ENCODE assay signal across 12 cellular contexts in genomic region chr4:48112017-48112667, GRCh38. TPM values are rescaled to one million over a fixed set of nuclear protein-coding genes. Genes with fewer than 3 reads are reported as not detected.
A peak's percentile ranks its signal among the peaks of the same experiment; 100 is the strongest.
DNase-seq lines count a peak whose midpoint lies in the region; ATAC-seq, FAIRE-seq and TF ChIP-seq lines count a peak whose summit lies in the region.
"Had no signal": no experiment of that assay in that cellular context is flagged by ENCODE, and none has a peak within 500 bp of the region (broad histone marks: within the 10 kb centered on the region; RNA-seq: fewer than 3 reads in every experiment).

No MANE protein-coding gene starts in this region.

- no peak overlapping the region for H3K27ac Mint-ChIP-seq in activated CD4-positive, alpha-beta T cell treated with anti-CD3 and anti-CD28 coated beads, Interleukin-2, amount 10 ng/mL, durations not matched to agents 24 days and 14 days
- H3K27ac Mint-ChIP-seq in T-cell = peak overlapping the region; percentile 86 to 88

- H3K36me3 ChIP-seq in spleen = no peaks in the 10 kb centered on the region
- H3K36me3 ChIP-seq in H7 (replicated peaks; ENCODE audit: control insufficient read depth, insufficient read depth, low read length) = no peaks in the 10 kb centered on the region
- H3K36me3 ChIP-seq: ovary had no signal

- H3K4me3 Mint-ChIP-seq in activated CD4-positive, alpha-beta T cell treated with anti-CD3 and anti-CD28 coated beads, Interleukin-2, amount 10 ng/mL, durations not matched to agents 24 days and 14 days = no peak overlapping the region
- peak overlapping the region in 2 of 3 donors; percentile 54 to 58 for H3K4me3 Mint-ChIP-seq in T-cell

- DNase-seq in activated CD4-positive, alpha-beta T cell treated with anti-CD3 and anti-CD28 coated beads, Interleukin-2, amount 10 ng/mL, durations not matched to agents 24 days and 14 days = peak; percentile 43
- no peak for DNase-seq in activated CD4-positive, alpha-beta T cell treated with anti-CD3 and anti-CD28 coated beads for 48 hours
- DNase-seq in T-cell = peak in 2 of 34 experiments; percentile 6 to 18
- peak; percentile 20 for DNase-seq in fibroblast of the aortic adventitia (ENCODE audit: low read depth)
- DNase-seq in spleen = peak; percentile 59
- DNase-seq in H7 = no peak
- DNase-seq in SK-N-DZ (ENCODE audit: low spot score) = no peak
- DNase-seq in frontal cortex (ENCODE audit: low spot score in 2 of 2) = no peak
- DNase-seq: ACHN, DMS79 treated with DMSO at 0.1 percent for 48 hours, ovary, PC-9 had no signal

- CTCF ChIA-PET in T-cell (lab: Charles Lee) = interaction anchor here in 1 of 2 donors (0.8 kb wide), 1 partner anchor 28 kb away, joined by 3 read pairs; no protein-coding TSS in a partner anchor

- POLR2A ChIA-PET in T-cell (lab: Charles Lee) = no interaction called here

- no peak for TF ChIP-seq POLR2A in spleen (IDR thresholded peaks at IDR 0.05)

- H3K36me3 Mint-ChIP-seq in activated CD4-positive, alpha-beta T cell treated with anti-CD3 and anti-CD28 coated beads, Interleukin-2, amount 10 ng/mL, durations not matched to agents 24 days and 14 days (ENCODE audit: low read depth) = peaks cover 48% of the 10 kb centered on the region
- peaks cover 30% of the 10 kb centered on the region for H3K36me3 Mint-ChIP-seq in T-cell

- peak in 2 of 4 experiments; percentile 39 to 40 for ATAC-seq in T-cell (replicated peaks in 1 of 4)

- TF ChIP-seq CTCF in fibroblast of the aortic adventitia (IDR thresholded peaks at IDR 0.05; ENCODE audit: insufficient read depth, low read length) (no peak), spleen (IDR thresholded peaks at IDR 0.05 in 8 of 11, conservative IDR thresholded peaks at IDR 0.05 in 3 of 11) (no peak)

- no peaks in the 10 kb centered on the region for H3K4me1 ChIP-seq in spleen

- no peaks in the 10 kb centered on the region for H3K27me3 ChIP-seq in spleen (replicated peaks in 1 of 7)
- H3K27me3 ChIP-seq in H7 (ENCODE audit: control insufficient read depth, insufficient read depth, low read length) = no peaks in the 10 kb centered on the region
- H3K27me3 ChIP-seq: ovary had no signal

- no peak for FAIRE-seq in frontal cortex (lab: Jason Lieb, UNC)

- no peaks in the 10 kb centered on the region for H3K9me3 ChIP-seq in spleen
- H3K9me3 ChIP-seq: ovary had no signal

- no peaks in the 10 kb centered on the region for H3K9me3 Mint-ChIP-seq in activated CD4-positive, alpha-beta T cell treated with anti-CD3 and anti-CD28 coated beads, Interleukin-2, amount 10 ng/mL, durations not matched to agents 24 days and 14 days
- no peaks in the 10 kb centered on the region for H3K9me3 Mint-ChIP-seq in T-cell

- WGBS in spleen, 5 donors = 73 to 88% (median 82%) methylated on average over 8 of the region's 8 CpGs

- H3K27ac ChIP-seq in spleen = peak overlapping the region in 1 of 8 donors; percentile 33
- H3K27ac ChIP-seq: ovary, PC-9 had no signal

- intact Hi-C loops in activated CD4-positive, alpha-beta T cell treated with anti-CD3 and anti-CD28 coated beads, Interleukin-2, amount 10 ng/mL, durations not matched to agents 24 days and 14 days (cut with micrococcal nuclease) = no loop called here
- intact Hi-C loops in spleen (cut with DNase I; ENCODE audit: low total_unique reads) = no loop called here

- H3K4me3 ChIP-seq in fibroblast of the aortic adventitia (ENCODE audit: low read depth, low read length) (no peak overlapping the region), spleen (peak overlapping the region in 1 of 8 donors; percentile 19), H7 (ENCODE audit: insufficient read depth, low read depth, low read length) (no peak overlapping the region)
- H3K4me3 ChIP-seq: ovary, PC-9 had no signal

- H3K4me1 Mint-ChIP-seq in activated CD4-positive, alpha-beta T cell treated with anti-CD3 and anti-CD28 coated beads, Interleukin-2, amount 10 ng/mL, durations not matched to agents 24 days and 14 days = peaks cover 22% of the 10 kb centered on the region
- H3K4me1 Mint-ChIP-seq in T-cell = peaks cover 56 to 66% (median 58%) of the 10 kb centered on the region in 3 donors

- no peaks in the 10 kb centered on the region for H3K27me3 Mint-ChIP-seq in activated CD4-positive, alpha-beta T cell treated with anti-CD3 and anti-CD28 coated beads, Interleukin-2, amount 10 ng/mL, durations not matched to agents 24 days and 14 days
- no peaks in the 10 kb centered on the region for H3K27me3 Mint-ChIP-seq in T-cell

RNA-seq across cellular contexts. Expression of gene TXK, which starts 21.9 kb away (rescaled TPM):
- 7.6 and 8.0 TPM in 2 replicates for total RNA-seq in activated CD4-positive, alpha-beta T cell treated with anti-CD3 and anti-CD28 coated beads, Interleukin-2, amount 10 ng/mL, durations not matched to agents 24 days and 14 days
- 100 to 1,000 TPM in 1 of 5 donors, 10 to 100 TPM in 4; 55.3 to 161 (median 77.9) TPM for total RNA-seq in T-cell
- 0.25 and 0.90 TPM in 2 replicates for total RNA-seq in fibroblast of the aortic adventitia (ENCODE audit: low replicate concordance)
- 10 to 100 TPM; 17.0 to 36.6 (median 29.6) TPM for total RNA-seq in spleen
- 1 to 10 TPM; 3.3 to 6.0 (median 3.5) TPM for polyA plus RNA-seq in spleen
- total RNA-seq in H7 (2014; rRNA removed; shearing (Covaris generic)) = not detected in 2 replicates
- polyA plus RNA-seq in SK-N-DZ (2014; cell fraction: cytosol; rRNA removed) = not detected in 2 replicates
- polyA plus RNA-seq in SK-N-DZ (2014; cell fraction: nucleus; rRNA removed) = not detected in 2 replicates
- total RNA-seq in frontal cortex = 0.41 TPM

Comparison
In these comparisons a context has a peak if more than half of its experiments do, and no peak if none do; other contexts are left out.
1. DNase-seq: peak in activated CD4-positive, alpha-beta T cell treated with anti-CD3 and anti-CD28 coated beads, Interleukin-2, amount 10 ng/mL, durations not matched to agents 24 days and 14 days (single experiment), fibroblast of the aortic adventitia (single experiment) and spleen (single experiment); none in activated CD4-positive, alpha-beta T cell treated with anti-CD3 and anti-CD28 coated beads for 48 hours (single experiment), H7 (single experiment), SK-N-DZ (single experiment) and frontal cortex (0 of 2).